ENCODE assay signal across 14 cellular contexts in the genomic region with DNA sequence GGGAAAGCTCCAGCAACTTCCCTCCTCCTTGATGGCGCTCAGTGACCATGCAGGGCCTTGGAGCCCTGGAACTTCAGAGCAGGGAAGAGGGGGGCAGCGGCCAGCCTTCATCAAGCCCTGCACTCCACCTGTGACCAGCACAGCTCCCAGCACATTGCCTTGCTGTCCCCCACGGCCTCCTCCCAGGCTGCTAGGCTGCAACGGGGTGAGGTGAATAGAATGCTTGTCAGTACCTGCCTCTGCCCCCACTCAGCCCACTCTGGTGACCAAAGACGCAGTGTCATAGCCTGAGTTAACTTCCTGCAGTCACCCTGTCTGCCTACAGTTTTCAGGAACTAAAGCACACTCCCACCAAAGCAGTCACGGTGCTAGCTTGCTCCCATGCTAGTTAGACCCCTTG.
"Had no signal": no experiment of that assay in that cellular context is flagged by ENCODE, and none has a peak within 500 bp of the region (broad histone marks: within the 10 kb centered on the region; RNA-seq: fewer than 3 reads in every experiment).

No MANE protein-coding gene starts in this region.

- DNase-seq: activated CD4-positive, alpha-beta memory T cell treated with anti-CD3 and anti-CD28 coated beads for 36 hours; activated CD4-positive, alpha-beta T cell treated with anti-CD3 and anti-CD28 coated beads for 36 hours; activated naive CD4-positive, alpha-beta T cell treated with anti-CD3 and anti-CD28 coated beads, Interleukin-2, amount 10 ng/mL, durations not matched to agents 7 days and 5 days; activated T-cell treated with anti-CD3 and anti-CD28 coated beads, Interleukin-2, amount 50 U/mL, for 1 hour; aorta; dermis blood vessel endothelial cell; effector memory CD4-positive, alpha-beta T cell; nephron progenitor cell; occipital lobe; stimulated activated naive CD8-positive, alpha-beta T cell treated with anti-CD3 and anti-CD28 coated beads, Interleukin-15, Interleukin-2, amounts not matched to agents 100 U/mL and 50 U/mL, for 24 hours; T-cell had no signal

- H3K36me3 Mint-ChIP-seq: activated CD4-positive, alpha-beta memory T cell treated with anti-CD3 and anti-CD28 coated beads for 36 hours; activated naive CD4-positive, alpha-beta T cell treated with anti-CD3 and anti-CD28 coated beads, Interleukin-2, amount 10 ng/mL, durations not matched to agents 7 days and 5 days; T-cell; type B pancreatic cell; WTC11 had no signal

- H3K9me3 Mint-ChIP-seq: activated CD4-positive, alpha-beta memory T cell treated with anti-CD3 and anti-CD28 coated beads for 36 hours; activated naive CD4-positive, alpha-beta T cell treated with anti-CD3 and anti-CD28 coated beads, Interleukin-2, amount 10 ng/mL, durations not matched to agents 7 days and 5 days; nephron progenitor cell; T-cell; type B pancreatic cell; WTC11 had no signal

- H3K27ac Mint-ChIP-seq: activated CD4-positive, alpha-beta memory T cell treated with anti-CD3 and anti-CD28 coated beads for 36 hours; activated CD4-positive, alpha-beta T cell treated with anti-CD3 and anti-CD28 coated beads for 36 hours; activated naive CD4-positive, alpha-beta T cell treated with anti-CD3 and anti-CD28 coated beads, Interleukin-2, amount 10 ng/mL, durations not matched to agents 7 days and 5 days; nephron progenitor cell; progenitor cell of endocrine pancreas; type B pancreatic cell; WTC11 had no signal

- H3K27me3 Mint-ChIP-seq: activated CD4-positive, alpha-beta memory T cell treated with anti-CD3 and anti-CD28 coated beads for 36 hours; activated CD4-positive, alpha-beta T cell treated with anti-CD3 and anti-CD28 coated beads for 36 hours; type B pancreatic cell had no signal

- ATAC-seq: activated CD4-positive, alpha-beta T cell treated with anti-CD3 and anti-CD28 coated beads for 36 hours; stimulated activated naive CD8-positive, alpha-beta T cell treated with anti-CD3 and anti-CD28 coated beads, Interleukin-15, Interleukin-2, amounts not matched to agents 100 U/mL and 50 U/mL, for 24 hours; T-cell; WTC11 had no signal

- H3K4me3 Mint-ChIP-seq: activated CD4-positive, alpha-beta memory T cell treated with anti-CD3 and anti-CD28 coated beads for 36 hours; activated CD4-positive, alpha-beta T cell treated with anti-CD3 and anti-CD28 coated beads for 36 hours; activated naive CD4-positive, alpha-beta T cell treated with anti-CD3 and anti-CD28 coated beads, Interleukin-2, amount 10 ng/mL, durations not matched to agents 7 days and 5 days; nephron progenitor cell; T-cell; type B pancreatic cell; WTC11 had no signal
